24 cellular contexts compared by ENCODE assay signal in genomic region chr21:27321791-27322190, GRCh38.
"Had no signal": no experiment of that assay in that cellular context is flagged by ENCODE, and none has a peak within 500 bp of the region (broad histone marks: within the 10 kb centered on the region; RNA-seq: fewer than 3 reads in every experiment).

No MANE protein-coding gene starts in this region.

- DNase-seq: activated B cell treated with CpG ODN at 0.5 μM for 24 hours; activated CD4-positive, alpha-beta memory T cell treated with anti-CD3 and anti-CD28 coated beads for 36 hours; activated CD4-positive, alpha-beta T cell treated with anti-CD3 and anti-CD28 coated beads for 1 hour; activated CD4-positive, alpha-beta T cell treated with anti-CD3 and anti-CD28 coated beads, Interleukin-2, amount 10 ng/mL, durations not matched to agents 7 days and 5 days; activated CD8-positive, alpha-beta memory T cell treated with anti-CD3 and anti-CD28 coated beads for 24 hours; activated gamma-delta T cell treated with Interleukin-2 at 50 U/mL for 16 hours; activated naive CD4-positive, alpha-beta T cell treated with anti-CD3 and anti-CD28 coated beads, Interleukin-2, amount 10 ng/mL, durations not matched to agents 7 days and 5 days; activated naive CD8-positive, alpha-beta T cell treated with anti-CD3 and anti-CD28 coated beads for 36 hours; activated T-cell treated with anti-CD3 and anti-CD28 coated beads, Interleukin-2, amount 50 U/mL, for 4 hours; brain microvascular endothelial cell; IMR-90; Kasumi-1; KBM-7; NCI-H1105 treated with DMSO at 0.1 percent for 48 hours; NCI-H1436 treated with DMSO at 0.1 percent for 48 hours; NCI-H187; NCI-H2081; NCI-H510A treated with DMSO at 0.1 percent for 48 hours; NCI-H69; PC-3; SHP77; T-helper 17 cell; T-helper 9 cell had no signal

- H3K9me3 ChIP-seq: SJSA1 had no signal

- ATAC-seq: activated T-cell treated with anti-CD3 and anti-CD28 coated beads, Interleukin-2, amount 50 U/mL, for 4 hours; PC-3; T-helper 17 cell had no signal

- H3K4me3 ChIP-seq: SJSA1 had no signal

- H3K27me3 ChIP-seq: brain microvascular endothelial cell, SJSA1 had no signal

- H3K27ac ChIP-seq: brain microvascular endothelial cell, SJSA1 had no signal

- H3K36me3 ChIP-seq: brain microvascular endothelial cell, SJSA1 had no signal

- H3K4me1 ChIP-seq: SJSA1 had no signal
